Comparison of ENCODE assay signal across 1 cellular context in the genomic region with DNA sequence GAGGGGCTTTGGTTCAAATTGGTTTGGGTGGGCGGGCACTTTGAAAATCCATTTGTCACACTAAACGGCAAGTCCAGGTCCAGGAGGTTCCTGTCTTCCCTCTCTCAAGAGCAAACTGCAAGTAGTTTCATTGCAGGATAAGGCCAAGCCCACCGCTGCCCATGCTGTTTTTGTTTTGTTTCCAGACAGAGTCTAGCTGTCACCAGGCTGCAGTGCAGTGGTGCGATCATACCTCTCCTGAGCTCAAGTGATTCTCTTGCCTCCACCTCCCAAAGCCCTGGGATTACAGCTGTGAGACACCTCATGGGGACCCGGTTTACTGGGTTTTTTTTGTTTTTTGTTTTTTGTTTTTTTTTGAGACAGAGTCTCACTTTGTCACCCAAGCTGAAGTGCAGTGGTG.
TF ChIP-seq lines count a peak whose summit lies in the region.

No MANE protein-coding gene starts in this region.

TF ChIP-seq in K562, 482 proteins besides CTCF, POLR2A, EP300 and RAD21 (continued from another document):
- TF ChIP-seq PATZ1 (CRISPR knock-in tag; IDR thresholded peaks at IDR 0.05; ENCODE audit: borderline replicate concordance), result no peak
- TF ChIP-seq ZNF232 (CRISPR knock-in tag; IDR thresholded peaks at IDR 0.05), result no peak
- TF ChIP-seq RBM25 (IDR thresholded peaks at IDR 0.05; ENCODE audit: low read depth, low read length, severe bottlenecking), result no peak
- TF ChIP-seq, protein P1, sequence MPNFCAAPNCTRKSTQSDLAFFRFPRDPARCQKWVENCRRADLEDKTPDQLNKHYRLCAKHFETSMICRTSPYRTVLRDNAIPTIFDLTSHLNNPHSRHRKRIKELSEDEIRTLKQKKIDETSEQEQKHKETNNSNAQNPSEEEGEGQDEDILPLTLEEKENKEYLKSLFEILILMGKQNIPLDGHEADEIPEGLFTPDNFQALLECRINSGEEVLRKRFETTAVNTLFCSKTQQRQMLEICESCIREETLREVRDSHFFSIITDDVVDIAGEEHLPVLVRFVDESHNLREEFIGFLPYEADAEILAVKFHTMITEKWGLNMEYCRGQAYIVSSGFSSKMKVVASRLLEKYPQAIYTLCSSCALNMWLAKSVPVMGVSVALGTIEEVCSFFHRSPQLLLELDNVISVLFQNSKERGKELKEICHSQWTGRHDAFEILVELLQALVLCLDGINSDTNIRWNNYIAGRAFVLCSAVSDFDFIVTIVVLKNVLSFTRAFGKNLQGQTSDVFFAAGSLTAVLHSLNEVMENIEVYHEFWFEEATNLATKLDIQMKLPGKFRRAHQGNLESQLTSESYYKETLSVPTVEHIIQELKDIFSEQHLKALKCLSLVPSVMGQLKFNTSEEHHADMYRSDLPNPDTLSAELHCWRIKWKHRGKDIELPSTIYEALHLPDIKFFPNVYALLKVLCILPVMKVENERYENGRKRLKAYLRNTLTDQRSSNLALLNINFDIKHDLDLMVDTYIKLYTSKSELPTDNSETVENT (CRISPR knock-in tag; IDR thresholded peaks at IDR 0.05), result no peak
- TF ChIP-seq KAT7 (CRISPR knock-in tag; IDR thresholded peaks at IDR 0.05; ENCODE audit: borderline replicate concordance), result no peak
- no peak for TF ChIP-seq CHD4 (IDR thresholded peaks at IDR 0.05; ENCODE audit: insufficient read depth, insufficient replicate concordance, low read depth, low read length, poor library complexity, severe bottlenecking)
- no peak for TF ChIP-seq STAT5A (IDR thresholded peaks at IDR 0.05; ENCODE audit: borderline replicate concordance, low read length)
- TF ChIP-seq NR3C1 (CRISPR knock-in tag; IDR thresholded peaks at IDR 0.05), result no peak
- TF ChIP-seq, protein P2, sequence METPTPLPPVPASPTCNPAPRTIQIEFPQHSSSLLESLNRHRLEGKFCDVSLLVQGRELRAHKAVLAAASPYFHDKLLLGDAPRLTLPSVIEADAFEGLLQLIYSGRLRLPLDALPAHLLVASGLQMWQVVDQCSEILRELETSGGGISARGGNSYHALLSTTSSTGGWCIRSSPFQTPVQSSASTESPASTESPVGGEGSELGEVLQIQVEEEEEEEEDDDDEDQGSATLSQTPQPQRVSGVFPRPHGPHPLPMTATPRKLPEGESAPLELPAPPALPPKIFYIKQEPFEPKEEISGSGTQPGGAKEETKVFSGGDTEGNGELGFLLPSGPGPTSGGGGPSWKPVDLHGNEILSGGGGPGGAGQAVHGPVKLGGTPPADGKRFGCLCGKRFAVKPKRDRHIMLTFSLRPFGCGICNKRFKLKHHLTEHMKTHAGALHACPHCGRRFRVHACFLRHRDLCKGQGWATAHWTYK (CRISPR knock-in tag; IDR thresholded peaks at IDR 0.05), result no peak
- no peak for TF ChIP-seq THAP7 (CRISPR knock-in tag; IDR thresholded peaks at IDR 0.05)
- TF ChIP-seq RBM17 (IDR thresholded peaks at IDR 0.05; ENCODE audit: borderline replicate concordance, low read depth, low read length), result no peak
- TF ChIP-seq TEAD1 (CRISPR knock-in tag; IDR thresholded peaks at IDR 0.05), result no peak
TF ChIP-seq in K562: peak in this region for 0.
